31 cellular contexts compared by ENCODE assay signal in genomic region chr5:43852276-43852675, GRCh38.
"Had no signal": no experiment of that assay in that cellular context is flagged by ENCODE, and none has a peak within 500 bp of the region (broad histone marks: within the 10 kb centered on the region; RNA-seq: fewer than 3 reads in every experiment).

No MANE protein-coding gene starts in this region.

- H3K9me3 ChIP-seq: ovary, psoas muscle, right lobe of liver, sigmoid colon, spleen, thoracic aorta, thyroid gland, tibial nerve, upper lobe of left lung, vagina had no signal

- H3K27ac ChIP-seq: neural progenitor cell, ovary, parathyroid adenoma, psoas muscle, right lobe of liver, sigmoid colon, skin epidermis, spleen, thoracic aorta, thyroid gland, tibial nerve, upper lobe of left lung, vagina had no signal

- H3K4me1 ChIP-seq: right lobe of liver, sigmoid colon, spleen, thyroid gland, upper lobe of left lung, vagina had no signal

- H3K79me2 ChIP-seq: parathyroid adenoma had no signal

- ATAC-seq: natural killer cell; psoas muscle; right cardiac atrium; right lobe of liver; stimulated activated memory B cell treated with anti-CD40 and anti-IgM and Interleukin-4, amounts not matched to agents 10 μg/mL and 1 μg/mL and 100 μg/mL, for 72 hours; stimulated activated naive CD8-positive, alpha-beta T cell treated with anti-CD3 and anti-CD28 coated beads, Interleukin-15, amount 100 ng/mL, for 72 hours; stimulated activated naive CD8-positive, alpha-beta T cell treated with anti-CD3 and anti-CD28 coated beads, Interleukin-15, Interleukin-2, amounts not matched to agents 100 U/mL and 50 U/mL, for 24 hours had no signal

- H2AFZ ChIP-seq: neural progenitor cell, parathyroid adenoma had no signal

- H3K9ac ChIP-seq: neural progenitor cell, parathyroid adenoma had no signal

- H3K27ac Mint-ChIP-seq: natural killer cell; nephron; neural progenitor cell; progenitor cell of endocrine pancreas; stimulated activated memory B cell treated with anti-CD40 and anti-IgM and Interleukin-4, amounts not matched to agents 10 μg/mL and 1 μg/mL and 100 μg/mL, for 72 hours; stimulated activated naive CD8-positive, alpha-beta T cell treated with anti-CD3 and anti-CD28 coated beads, Interleukin-15, amount 100 ng/mL, for 72 hours had no signal

- H3K4me3 ChIP-seq: neural progenitor cell, ovary, psoas muscle, right lobe of liver, sigmoid colon, skin epidermis, smooth muscle cell, spleen, thoracic aorta, thyroid gland, tibial nerve, upper lobe of left lung, vagina had no signal

- H3K36me3 Mint-ChIP-seq: natural killer cell; neural progenitor cell; stimulated activated memory B cell treated with anti-CD40 and anti-IgM and Interleukin-4, amounts not matched to agents 10 μg/mL and 1 μg/mL and 100 μg/mL, for 72 hours had no signal

- H3K9me3 Mint-ChIP-seq: nephron; neural progenitor cell; stimulated activated naive CD8-positive, alpha-beta T cell treated with anti-CD3 and anti-CD28 coated beads, Interleukin-15, amount 100 ng/mL, for 72 hours had no signal

- H3K4me1 Mint-ChIP-seq: natural killer cell; stimulated activated memory B cell treated with anti-CD40 and anti-IgM and Interleukin-4, amounts not matched to agents 10 μg/mL and 1 μg/mL and 100 μg/mL, for 72 hours; stimulated activated naive CD8-positive, alpha-beta T cell treated with anti-CD3 and anti-CD28 coated beads, Interleukin-15, amount 100 ng/mL, for 72 hours had no signal

- FAIRE-seq: urothelium cell line had no signal

- H3K4me2 ChIP-seq: neural progenitor cell, smooth muscle cell had no signal

- H3K36me3 ChIP-seq: neural progenitor cell, ovary, right lobe of liver, sigmoid colon, spleen, thoracic aorta, thyroid gland, tibial nerve, upper lobe of left lung, vagina had no signal

- H3K27me3 Mint-ChIP-seq: stimulated activated memory B cell treated with anti-CD40 and anti-IgM and Interleukin-4, amounts not matched to agents 10 μg/mL and 1 μg/mL and 100 μg/mL, for 72 hours; stimulated activated naive CD8-positive, alpha-beta T cell treated with anti-CD3 and anti-CD28 coated beads, Interleukin-15, amount 100 ng/mL, for 72 hours had no signal

- DNase-seq: natural killer cell; occipital lobe; ovary; posterior cingulate gyrus; psoas muscle; right cardiac atrium; right lobe of liver; sigmoid colon; spleen; stimulated activated CD4-positive, alpha-beta T cell treated with anti-CD3 and anti-CD28 coated beads, Interleukin-12 subunit alpha, Interleukin-12 subunit beta, amount 100 ng/mL, for 4 hours; stimulated activated CD4-positive, alpha-beta T cell treated with anti-CD3 and anti-CD28 coated beads, Interleukin-1b, Interleukin-23, amount 100 ng/mL, for 48 hours; stimulated activated CD4-positive, alpha-beta T cell treated with anti-CD3 and anti-CD28 coated beads, Interleukin-4, amount 100 ng/mL, for 1 hour; stimulated activated CD4-positive, alpha-beta T cell treated with anti-CD3 and anti-CD28 coated beads, Interleukin-4, amount 100 ng/mL, for 4 hours; stimulated activated CD8-positive, alpha-beta memory T cell treated with anti-CD3 and anti-CD28 coated beads, Interleukin-4, amount 100 ng/mL, for 48 hours; stimulated activated naive CD4-positive, alpha-beta T cell; stimulated activated naive CD8-positive, alpha-beta T cell treated with anti-CD3 and anti-CD28 coated beads, Interleukin-15, amount 100 ng/mL, for 72 hours; stimulated activated naive CD8-positive, alpha-beta T cell treated with anti-CD3 and anti-CD28 coated beads, Interleukin-15, Interleukin-2, amounts not matched to agents 100 U/mL and 50 U/mL, for 24 hours; thyroid gland; trophoblast cell; upper lobe of left lung had no signal

- H3K4me3 Mint-ChIP-seq: natural killer cell; nephron; neural progenitor cell; stimulated activated memory B cell treated with anti-CD40 and anti-IgM and Interleukin-4, amounts not matched to agents 10 μg/mL and 1 μg/mL and 100 μg/mL, for 72 hours; stimulated activated naive CD8-positive, alpha-beta T cell treated with anti-CD3 and anti-CD28 coated beads, Interleukin-15, amount 100 ng/mL, for 72 hours had no signal

- H3K27me3 ChIP-seq: neural progenitor cell, ovary, right lobe of liver, sigmoid colon, spleen, thyroid gland, tibial nerve, upper lobe of left lung, vagina had no signal
